ENCODE assay signal across 8 cellular contexts in the genomic region with DNA sequence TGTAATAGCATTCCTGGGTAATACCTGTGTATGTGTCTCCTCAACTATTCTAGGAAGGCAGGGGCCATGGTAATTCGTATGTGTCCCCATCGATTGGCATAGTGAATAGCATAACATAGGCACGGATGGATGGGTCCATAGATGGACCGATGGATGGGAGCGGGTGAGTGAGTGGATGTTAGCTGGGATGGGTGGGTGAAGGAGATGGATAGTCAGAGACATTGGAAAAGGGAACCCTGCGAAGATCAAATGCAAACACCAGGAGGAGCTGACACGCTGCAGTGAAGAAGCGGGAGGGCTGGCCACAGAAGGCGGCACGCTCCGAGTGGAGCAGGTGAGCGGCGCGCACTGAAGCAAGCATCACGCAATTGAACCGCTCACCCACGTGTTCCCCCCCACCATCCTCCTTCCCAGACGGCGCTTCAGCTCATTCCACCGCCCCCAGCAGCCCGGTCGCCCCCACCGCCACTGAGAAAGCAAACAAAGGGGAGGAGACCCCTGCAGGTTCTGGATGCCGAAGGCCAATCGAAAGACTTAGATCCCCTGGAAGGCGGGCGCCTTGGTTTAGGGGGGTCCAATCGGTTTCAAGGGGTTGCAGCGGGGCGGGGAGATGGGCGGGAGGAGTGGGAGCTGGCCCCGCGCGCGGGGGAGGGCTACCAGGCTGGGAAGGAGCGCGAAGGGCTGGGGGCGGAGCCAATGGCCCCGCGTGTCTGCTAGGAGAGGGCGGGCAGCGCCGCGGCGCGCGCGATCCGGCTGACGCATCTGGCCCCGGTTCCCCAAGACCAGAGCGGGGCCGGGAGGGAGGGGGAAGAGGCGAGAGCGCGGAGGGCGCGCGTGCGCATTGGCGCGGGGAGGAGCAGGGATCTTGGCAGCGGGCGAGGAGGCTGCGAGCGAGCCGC. TPM values are rescaled to one million over a fixed set of nuclear protein-coding genes. Genes with fewer than 3 reads are reported as not detected.
A peak's percentile ranks its signal among the peaks of the same experiment; 100 is the strongest.
DNase-seq lines count a peak whose midpoint lies in the region; TF ChIP-seq lines count a peak whose summit lies in the region.

A gene (plus strand): TSS at position 839 of the 899 bp plus-strand sequence. CDS start 90 bp downstream, outside the sequence.

- TF ChIP-seq EP300 in suprapubic skin (IDR thresholded peaks at IDR 0.05): no peak

- CTCF ChIA-PET in activated naive CD4-positive, alpha-beta T cell treated with anti-CD3 and anti-CD28 coated beads, Interleukin-2, amount 10 ng/mL, durations not matched to agents 7 days and 5 days (lab: Charles Lee): interaction anchor here (0.8 to 3.3 kb wide), 10 partner anchors 14 to 193 kb away, joined by 3 to 28 read pairs (median 5); a partner anchor contains a TSS

- no peaks in the 10 kb centered on the region for H3K27me3 Mint-ChIP-seq in activated naive CD4-positive, alpha-beta T cell treated with anti-CD3 and anti-CD28 coated beads, Interleukin-2, amount 10 ng/mL, durations not matched to agents 7 days and 5 days

- peaks cover 28% of the 10 kb centered on the region for H3K36me3 Mint-ChIP-seq in activated naive CD4-positive, alpha-beta T cell treated with anti-CD3 and anti-CD28 coated beads, Interleukin-2, amount 10 ng/mL, durations not matched to agents 7 days and 5 days

- no peaks in the 10 kb centered on the region for H3K9me3 ChIP-seq in suprapubic skin

- no peaks in the 10 kb centered on the region for H3K36me3 ChIP-seq in GM06990 (ENCODE audit: control insufficient read depth, insufficient read depth, low read length)
- H3K36me3 ChIP-seq in suprapubic skin: no peaks in the 10 kb centered on the region

- H3K4me1 Mint-ChIP-seq in activated naive CD4-positive, alpha-beta T cell treated with anti-CD3 and anti-CD28 coated beads, Interleukin-2, amount 10 ng/mL, durations not matched to agents 7 days and 5 days: peaks cover 62% of the 10 kb centered on the region

- peaks cover 19% of the 10 kb centered on the region for H3K4me1 ChIP-seq in suprapubic skin

- peak within 1 kb of the TSS; percentile 67 for H3K27ac ChIP-seq in suprapubic skin

- WGBS in suprapubic skin: under 1% methylated on average over 55 of the region's 67 CpGs

- H3K4me3 Mint-ChIP-seq in activated naive CD4-positive, alpha-beta T cell treated with anti-CD3 and anti-CD28 coated beads, Interleukin-2, amount 10 ng/mL, durations not matched to agents 7 days and 5 days: peak within 1 kb of the TSS; percentile 98

- H3K4me3 ChIP-seq in GM06990 (replicated peaks; ENCODE audit: low read depth, low read length) (peak within 1 kb of the TSS; percentile 82), HFF-Myc (replicated peaks; ENCODE audit: low read depth, low read length) (peak within 1 kb of the TSS; percentile 68), suprapubic skin (peak within 1 kb of the TSS; percentile 64)

- no peaks in the 10 kb centered on the region for H3K9me3 Mint-ChIP-seq in activated naive CD4-positive, alpha-beta T cell treated with anti-CD3 and anti-CD28 coated beads, Interleukin-2, amount 10 ng/mL, durations not matched to agents 7 days and 5 days

- peak; percentile 100 for DNase-seq in GM06990 (ENCODE audit: extremely low read depth, insufficient read length)
- peak; percentile 87 for DNase-seq in HFF-Myc (ENCODE audit: extremely low read depth, low read depth)
- DNase-seq in NAMALWA (ENCODE audit: low spot score): peak; percentile 94
- DNase-seq in SK-N-DZ (ENCODE audit: low spot score): peak; percentile 100
- peak; percentile 99 for DNase-seq in activated naive CD4-positive, alpha-beta T cell treated with anti-CD3 and anti-CD28 coated beads, Interleukin-2, amount 10 ng/mL, durations not matched to agents 7 days and 5 days
- DNase-seq in germinal center (ENCODE audit: low spot score): peak; percentile 97
- DNase-seq in nucleus accumbens (lab: John Stamatoyannopoulos, UW): peak; percentile 88 to 100 (median 98)
- DNase-seq in suprapubic skin (ENCODE audit: low spot score in 2 of 2): peak; percentile 98

- no peak for TF ChIP-seq POLR2A in suprapubic skin (IDR thresholded peaks at IDR 0.05)

- H3K27ac Mint-ChIP-seq in activated naive CD4-positive, alpha-beta T cell treated with anti-CD3 and anti-CD28 coated beads, Interleukin-2, amount 10 ng/mL, durations not matched to agents 7 days and 5 days: peak within 1 kb of the TSS; percentile 99

- H3K27me3 ChIP-seq in GM06990 (replicated peaks; ENCODE audit: control insufficient read depth, insufficient read depth, low read length) (no peaks in the 10 kb centered on the region), suprapubic skin (no peaks in the 10 kb centered on the region)

- peak; percentile 77 for TF ChIP-seq CTCF in GM06990 (IDR thresholded peaks at IDR 0.05; ENCODE audit: insufficient read depth, low read length, poor library complexity, severe bottlenecking)
- TF ChIP-seq CTCF in HFF-Myc (IDR thresholded peaks at IDR 0.05; ENCODE audit: low read depth, low read length, missing control alignments): peak; percentile 50
- peak; percentile 51 to 61 for TF ChIP-seq CTCF in suprapubic skin (IDR thresholded peaks at IDR 0.05)

RNA-seq across cellular contexts. Expression of the gene that starts here (rescaled TPM):
- 73.0 and 73.3 TPM in 2 replicates for polyA plus RNA-seq in SK-N-DZ (2014; cell fraction: cytosol; rRNA removed)
- polyA plus RNA-seq in SK-N-DZ (2014; cell fraction: nucleus; rRNA removed): 161 and 177 TPM in 2 replicates
- 10 to 100 TPM; 12.1 to 20.6 (median 16.0) TPM for total RNA-seq in suprapubic skin

Comparison
In these comparisons a context has a peak if more than half of its experiments do, and no peak if none do; other contexts are left out.
1. Peak in every context shown above with its lines: DNase-seq, H3K4me3 ChIP-seq and H3K27ac ChIP-seq.